ENCODE assay signal across 1 cellular context in the genomic region with DNA sequence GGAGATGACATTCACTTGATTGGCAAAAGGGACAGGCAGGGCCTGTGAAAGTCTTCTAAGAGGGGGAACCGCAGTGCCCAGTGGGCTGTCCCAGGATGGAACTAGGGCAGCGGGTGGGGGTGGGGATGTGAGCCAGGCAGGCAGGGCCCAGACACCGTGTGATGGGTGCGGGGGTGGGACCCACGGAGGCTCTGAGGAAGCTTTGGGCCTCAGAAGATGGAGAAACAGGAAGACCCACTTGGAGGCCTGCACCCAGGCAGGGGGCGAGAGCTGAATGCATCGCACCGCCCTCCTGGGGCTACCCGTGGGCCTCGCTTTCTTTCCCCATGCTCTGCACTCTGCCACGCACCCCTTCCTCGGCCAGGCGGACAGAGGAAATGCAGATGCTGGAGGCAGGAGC.
TF ChIP-seq lines count a peak whose summit lies in the region.

No MANE protein-coding gene starts in this region.

TF ChIP-seq in K562, 482 proteins besides CTCF, POLR2A, EP300 and RAD21 (continued from another document):
- TF ChIP-seq RFX7 (CRISPR knock-in tag; IDR thresholded peaks at IDR 0.05) (no peak), CBFB (CRISPR knock-in tag; IDR thresholded peaks at IDR 0.05) (no peak), SMAD3 (CRISPR knock-in tag; conservative IDR thresholded peaks at IDR 0.05) (no peak)
